23 cellular contexts compared by ENCODE assay signal in the genomic region with DNA sequence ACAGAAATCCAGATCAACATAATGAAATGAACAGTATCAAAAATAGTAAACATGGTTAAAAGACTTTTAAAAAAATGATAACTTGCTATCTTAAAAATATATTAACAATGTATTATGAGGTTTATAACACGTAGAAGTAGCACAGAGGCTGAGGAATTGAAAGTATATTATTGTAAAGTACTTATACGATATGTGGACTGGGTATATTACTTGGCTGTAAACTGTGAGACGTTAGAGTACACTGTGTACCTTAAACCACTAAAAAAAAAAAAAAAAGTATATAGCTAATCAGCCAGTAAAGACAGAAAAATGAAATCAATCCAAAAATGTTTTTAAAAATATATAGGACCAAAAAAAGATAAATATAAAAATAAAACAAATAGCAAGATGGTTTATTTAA.
"Had no signal": no experiment of that assay in that cellular context is flagged by ENCODE, and none has a peak within 500 bp of the region (broad histone marks: within the 10 kb centered on the region; RNA-seq: fewer than 3 reads in every experiment).

No MANE protein-coding gene starts in this region.

- H3K4me1 ChIP-seq: SJSA1 had no signal

- DNase-seq: IMR-90, Kasumi-1, KG1, MM.1S, NCI-H1092 treated with DMSO at 0.1 percent for 48 hours, NCI-H1436, NCI-H187, NCI-H2029, NCI-H2081 treated with DMSO at 0.1 percent for 48 hours, NCI-H2171, NCI-H226, NCI-H446, NCI-H510A, NCI-H524 treated with DMSO at 0.1 percent for 48 hours, NCI-H69, NCI-H774, Right ventricle myocardium superior, RPMI8226, SIG-M5 had no signal

- FAIRE-seq: HepG2, RCC 7860 had no signal

- H3K27ac ChIP-seq: SJSA1, SK-N-MC had no signal

- H3K4me3 ChIP-seq: SJSA1, SK-N-MC had no signal

- H3K9me3 ChIP-seq: SJSA1 had no signal

- ATAC-seq: HepG2 had no signal

- H3K27me3 ChIP-seq: SJSA1 had no signal
